ENCODE assay signal across 1 cellular context in genomic region chr5:93582677-93583524, GRCh38.
TF ChIP-seq lines count a peak whose summit lies in the region.

Gene NR2F1 (plus strand): TSS chr5:93583222. CDS start chr5:93585024, 1,802 bp downstream.

TF ChIP-seq in HepG2, 621 proteins besides CTCF, POLR2A, EP300 and RAD21 (continued from another document and continues in another):
- TF ChIP-seq NFE2L2 (IDR thresholded peaks at IDR 0.05; ENCODE audit: low read length): no peak
- TF ChIP-seq CHCHD3 (CRISPR knock-in tag; IDR thresholded peaks at IDR 0.05): no peak
- TF ChIP-seq NR2C2 (CRISPR knock-in tag; IDR thresholded peaks at IDR 0.05; ENCODE audit: borderline replicate concordance): peak; percentile 81
- TF ChIP-seq ZNF891 (CRISPR knock-in tag; IDR thresholded peaks at IDR 0.05): no peak
- TF ChIP-seq, protein P1, sequence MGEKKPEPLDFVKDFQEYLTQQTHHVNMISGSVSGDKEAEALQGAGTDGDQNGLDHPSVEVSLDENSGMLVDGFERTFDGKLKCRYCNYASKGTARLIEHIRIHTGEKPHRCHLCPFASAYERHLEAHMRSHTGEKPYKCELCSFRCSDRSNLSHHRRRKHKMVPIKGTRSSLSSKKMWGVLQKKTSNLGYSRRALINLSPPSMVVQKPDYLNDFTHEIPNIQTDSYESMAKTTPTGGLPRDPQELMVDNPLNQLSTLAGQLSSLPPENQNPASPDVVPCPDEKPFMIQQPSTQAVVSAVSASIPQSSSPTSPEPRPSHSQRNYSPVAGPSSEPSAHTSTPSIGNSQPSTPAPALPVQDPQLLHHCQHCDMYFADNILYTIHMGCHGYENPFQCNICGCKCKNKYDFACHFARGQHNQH (CRISPR knock-in tag; IDR thresholded peaks at IDR 0.05): peak; percentile 75
- TF ChIP-seq HDAC2 (CRISPR knock-in tag; IDR thresholded peaks at IDR 0.05): no peak; the same call in 1 of the 2 replicates
- TF ChIP-seq POLR2G (IDR thresholded peaks at IDR 0.05; ENCODE audit: low read depth, low read length): peak; percentile 83
- peak; percentile 6; the same call in 1 of the 2 replicates for TF ChIP-seq ZNF709 (CRISPR knock-in tag; IDR thresholded peaks at IDR 0.05)
- TF ChIP-seq EHMT2 (IDR thresholded peaks at IDR 0.05; ENCODE audit: borderline replicate concordance, low read depth, low read length): no peak; the same call in 1 of the 2 replicates
- TF ChIP-seq ZSCAN29 (CRISPR knock-in tag; conservative IDR thresholded peaks at IDR 0.05): peak; percentile 91
- TF ChIP-seq ARNT (IDR thresholded peaks at IDR 0.05): no peak
- TF ChIP-seq ZMYM2 (CRISPR knock-in tag; IDR thresholded peaks at IDR 0.05): 0 out of 2 replicates have a peak, but pooled peaks have one; percentile 21
- TF ChIP-seq ZNF501 (CRISPR knock-in tag; IDR thresholded peaks at IDR 0.05): peak; percentile 39; the same call in 1 of the 2 replicates
- 0 out of 2 replicates have a peak, but pooled peaks have one; percentile 59 for TF ChIP-seq ZNF354B (CRISPR knock-in tag; IDR thresholded peaks at IDR 0.05)
- TF ChIP-seq NFYC (CRISPR knock-in tag; IDR thresholded peaks at IDR 0.05): peak; percentile 75
- peak; percentile 72 for TF ChIP-seq HNF4G (IDR thresholded peaks at IDR 0.05; ENCODE audit: borderline replicate concordance, low read depth, low read length)
- TF ChIP-seq HNF4G (CRISPR knock-in tag; IDR thresholded peaks at IDR 0.05; ENCODE audit: borderline replicate concordance, low read depth): no peak
- no peak for TF ChIP-seq ZNF33B (CRISPR knock-in tag; IDR thresholded peaks at IDR 0.05)
- peak; percentile 88; the same call in 1 of the 2 replicates for TF ChIP-seq ZNF34 (CRISPR knock-in tag; IDR thresholded peaks at IDR 0.05; ENCODE audit: borderline replicate concordance)
- TF ChIP-seq, protein P2, sequence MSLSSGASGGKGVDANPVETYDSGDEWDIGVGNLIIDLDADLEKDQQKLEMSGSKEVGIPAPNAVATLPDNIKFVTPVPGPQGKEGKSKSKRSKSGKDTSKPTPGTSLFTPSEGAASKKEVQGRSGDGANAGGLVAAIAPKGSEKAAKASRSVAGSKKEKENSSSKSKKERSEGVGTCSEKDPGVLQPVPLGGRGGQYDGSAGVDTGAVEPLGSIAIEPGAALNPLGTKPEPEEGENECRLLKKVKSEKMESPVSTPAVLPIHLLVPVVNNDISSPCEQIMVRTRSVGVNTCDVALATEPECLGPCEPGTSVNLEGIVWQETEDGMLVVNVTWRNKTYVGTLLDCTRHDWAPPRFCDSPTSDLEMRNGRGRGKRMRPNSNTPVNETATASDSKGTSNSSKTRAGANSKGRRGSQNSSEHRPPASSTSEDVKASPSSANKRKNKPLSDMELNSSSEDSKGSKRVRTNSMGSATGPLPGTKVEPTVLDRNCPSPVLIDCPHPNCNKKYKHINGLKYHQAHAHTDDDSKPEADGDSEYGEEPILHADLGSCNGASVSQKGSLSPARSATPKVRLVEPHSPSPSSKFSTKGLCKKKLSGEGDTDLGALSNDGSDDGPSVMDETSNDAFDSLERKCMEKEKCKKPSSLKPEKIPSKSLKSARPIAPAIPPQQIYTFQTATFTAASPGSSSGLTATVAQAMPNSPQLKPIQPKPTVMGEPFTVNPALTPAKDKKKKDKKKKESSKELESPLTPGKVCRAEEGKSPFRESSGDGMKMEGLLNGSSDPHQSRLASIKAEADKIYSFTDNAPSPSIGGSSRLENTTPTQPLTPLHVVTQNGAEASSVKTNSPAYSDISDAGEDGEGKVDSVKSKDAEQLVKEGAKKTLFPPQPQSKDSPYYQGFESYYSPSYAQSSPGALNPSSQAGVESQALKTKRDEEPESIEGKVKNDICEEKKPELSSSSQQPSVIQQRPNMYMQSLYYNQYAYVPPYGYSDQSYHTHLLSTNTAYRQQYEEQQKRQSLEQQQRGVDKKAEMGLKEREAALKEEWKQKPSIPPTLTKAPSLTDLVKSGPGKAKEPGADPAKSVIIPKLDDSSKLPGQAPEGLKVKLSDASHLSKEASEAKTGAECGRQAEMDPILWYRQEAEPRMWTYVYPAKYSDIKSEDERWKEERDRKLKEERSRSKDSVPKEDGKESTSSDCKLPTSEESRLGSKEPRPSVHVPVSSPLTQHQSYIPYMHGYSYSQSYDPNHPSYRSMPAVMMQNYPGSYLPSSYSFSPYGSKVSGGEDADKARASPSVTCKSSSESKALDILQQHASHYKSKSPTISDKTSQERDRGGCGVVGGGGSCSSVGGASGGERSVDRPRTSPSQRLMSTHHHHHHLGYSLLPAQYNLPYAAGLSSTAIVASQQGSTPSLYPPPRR (CRISPR knock-in tag; IDR thresholded peaks at IDR 0.05; ENCODE audit: borderline replicate concordance): peak; percentile 86
- TF ChIP-seq RNF219 (CRISPR knock-in tag; IDR thresholded peaks at IDR 0.05): no peak
- peak; percentile 89 for TF ChIP-seq SAP130 (CRISPR knock-in tag; IDR thresholded peaks at IDR 0.05; ENCODE audit: low read depth)
- no peak for TF ChIP-seq NCOA1 (CRISPR knock-in tag; IDR thresholded peaks at IDR 0.05)
- TF ChIP-seq KIAA2018 (CRISPR knock-in tag; IDR thresholded peaks at IDR 0.05; ENCODE audit: borderline replicate concordance): no peak
- TF ChIP-seq MED1 (CRISPR knock-in tag; IDR thresholded peaks at IDR 0.05): peak; percentile 73
- peak in 1 of 2 experiments; percentile 60; a peak in 1 of 4 replicates for TF ChIP-seq REST (IDR thresholded peaks at IDR 0.05; ENCODE audit: borderline replicate concordance in 1 of 2, low read depth in 1 of 2, low read length in 2 of 2)
- TF ChIP-seq CBX5 (CRISPR knock-in tag; IDR thresholded peaks at IDR 0.05; ENCODE audit: borderline replicate concordance): no peak; the same call in 1 of the 2 replicates
- TF ChIP-seq FIP1L1 (IDR thresholded peaks at IDR 0.05; ENCODE audit: borderline replicate concordance, insufficient read depth, low read depth, low read length): no peak
- TF ChIP-seq NCOA5 (CRISPR knock-in tag; IDR thresholded peaks at IDR 0.05): no peak
- TF ChIP-seq, protein P3, sequence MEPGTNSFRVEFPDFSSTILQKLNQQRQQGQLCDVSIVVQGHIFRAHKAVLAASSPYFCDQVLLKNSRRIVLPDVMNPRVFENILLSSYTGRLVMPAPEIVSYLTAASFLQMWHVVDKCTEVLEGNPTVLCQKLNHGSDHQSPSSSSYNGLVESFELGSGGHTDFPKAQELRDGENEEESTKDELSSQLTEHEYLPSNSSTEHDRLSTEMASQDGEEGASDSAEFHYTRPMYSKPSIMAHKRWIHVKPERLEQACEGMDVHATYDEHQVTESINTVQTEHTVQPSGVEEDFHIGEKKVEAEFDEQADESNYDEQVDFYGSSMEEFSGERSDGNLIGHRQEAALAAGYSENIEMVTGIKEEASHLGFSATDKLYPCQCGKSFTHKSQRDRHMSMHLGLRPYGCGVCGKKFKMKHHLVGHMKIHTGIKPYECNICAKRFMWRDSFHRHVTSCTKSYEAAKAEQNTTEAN (CRISPR knock-in tag; conservative IDR thresholded peaks at IDR 0.05): peak; percentile 87
- no peak for TF ChIP-seq SMAD3 (CRISPR knock-in tag; IDR thresholded peaks at IDR 0.05)
- peak; percentile 50; the same call in 1 of the 2 replicates for TF ChIP-seq ZSCAN25 (CRISPR knock-in tag; IDR thresholded peaks at IDR 0.05)
- TF ChIP-seq ZNF263 (CRISPR knock-in tag; IDR thresholded peaks at IDR 0.05): peak; percentile 87
- TF ChIP-seq GFI1 (CRISPR knock-in tag; IDR thresholded peaks at IDR 0.05; ENCODE audit: borderline replicate concordance): peak; percentile 73
- TF ChIP-seq, protein P4, sequence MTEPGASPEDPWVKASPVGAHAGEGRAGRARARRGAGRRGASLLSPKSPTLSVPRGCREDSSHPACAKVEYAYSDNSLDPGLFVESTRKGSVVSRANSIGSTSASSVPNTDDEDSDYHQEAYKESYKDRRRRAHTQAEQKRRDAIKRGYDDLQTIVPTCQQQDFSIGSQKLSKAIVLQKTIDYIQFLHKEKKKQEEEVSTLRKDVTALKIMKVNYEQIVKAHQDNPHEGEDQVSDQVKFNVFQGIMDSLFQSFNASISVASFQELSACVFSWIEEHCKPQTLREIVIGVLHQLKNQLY (CRISPR knock-in tag; IDR thresholded peaks at IDR 0.05): peak; percentile 47; the same call in 1 of the 2 replicates
- no peak; the same call in 1 of the 2 replicates for TF ChIP-seq CHD4 (IDR thresholded peaks at IDR 0.05; ENCODE audit: borderline replicate concordance, low read length)
- peak; percentile 50; the same call in 1 of the 2 replicates for TF ChIP-seq ZNF746 (CRISPR knock-in tag; IDR thresholded peaks at IDR 0.05)
- peak; percentile 46; the same call in 1 of the 2 replicates for TF ChIP-seq MIXL1 (CRISPR knock-in tag; IDR thresholded peaks at IDR 0.05)
- no peak for TF ChIP-seq KMT2A (CRISPR knock-in tag; IDR thresholded peaks at IDR 0.05)
- TF ChIP-seq RFXAP (CRISPR knock-in tag; IDR thresholded peaks at IDR 0.05; ENCODE audit: borderline replicate concordance): 0 out of 2 replicates have a peak, but pooled peaks have one; percentile 21
